In the genomic region with DNA sequence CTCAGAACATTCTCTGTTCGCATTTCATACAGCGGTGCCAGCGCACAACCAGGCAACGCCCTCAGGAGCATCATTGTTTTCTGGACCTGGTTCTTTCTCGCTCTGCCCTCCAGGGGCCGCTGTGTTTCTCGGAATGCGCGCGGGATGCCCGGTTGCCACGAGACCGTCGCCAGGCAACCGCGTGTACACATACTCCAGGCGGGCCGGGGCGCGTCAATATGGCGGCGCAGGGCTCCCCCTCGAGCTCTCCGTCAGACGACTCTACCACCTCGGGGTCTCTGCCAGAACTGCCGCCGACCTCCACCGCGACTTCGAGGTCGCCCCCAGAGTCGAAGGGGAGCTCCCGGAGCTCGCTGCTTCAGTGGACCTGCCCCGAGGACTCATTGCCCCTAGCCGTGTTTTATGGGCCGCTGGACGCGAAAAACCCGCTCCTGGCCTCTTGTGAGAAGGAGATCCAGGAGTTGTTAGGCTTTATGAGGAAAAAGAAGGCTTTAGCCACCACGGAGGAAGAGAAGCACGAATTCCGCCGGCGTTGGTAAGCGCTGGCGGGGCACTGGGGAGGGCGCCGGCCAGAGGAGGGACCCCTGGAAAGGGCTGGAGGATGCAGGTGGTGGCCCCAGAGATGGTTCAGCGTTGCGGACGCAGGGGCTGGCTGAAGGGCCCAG, we compare ENCODE assay signal across 1 cellular context.
TF ChIP-seq lines count a peak whose summit lies in the region.

A gene with protein sequence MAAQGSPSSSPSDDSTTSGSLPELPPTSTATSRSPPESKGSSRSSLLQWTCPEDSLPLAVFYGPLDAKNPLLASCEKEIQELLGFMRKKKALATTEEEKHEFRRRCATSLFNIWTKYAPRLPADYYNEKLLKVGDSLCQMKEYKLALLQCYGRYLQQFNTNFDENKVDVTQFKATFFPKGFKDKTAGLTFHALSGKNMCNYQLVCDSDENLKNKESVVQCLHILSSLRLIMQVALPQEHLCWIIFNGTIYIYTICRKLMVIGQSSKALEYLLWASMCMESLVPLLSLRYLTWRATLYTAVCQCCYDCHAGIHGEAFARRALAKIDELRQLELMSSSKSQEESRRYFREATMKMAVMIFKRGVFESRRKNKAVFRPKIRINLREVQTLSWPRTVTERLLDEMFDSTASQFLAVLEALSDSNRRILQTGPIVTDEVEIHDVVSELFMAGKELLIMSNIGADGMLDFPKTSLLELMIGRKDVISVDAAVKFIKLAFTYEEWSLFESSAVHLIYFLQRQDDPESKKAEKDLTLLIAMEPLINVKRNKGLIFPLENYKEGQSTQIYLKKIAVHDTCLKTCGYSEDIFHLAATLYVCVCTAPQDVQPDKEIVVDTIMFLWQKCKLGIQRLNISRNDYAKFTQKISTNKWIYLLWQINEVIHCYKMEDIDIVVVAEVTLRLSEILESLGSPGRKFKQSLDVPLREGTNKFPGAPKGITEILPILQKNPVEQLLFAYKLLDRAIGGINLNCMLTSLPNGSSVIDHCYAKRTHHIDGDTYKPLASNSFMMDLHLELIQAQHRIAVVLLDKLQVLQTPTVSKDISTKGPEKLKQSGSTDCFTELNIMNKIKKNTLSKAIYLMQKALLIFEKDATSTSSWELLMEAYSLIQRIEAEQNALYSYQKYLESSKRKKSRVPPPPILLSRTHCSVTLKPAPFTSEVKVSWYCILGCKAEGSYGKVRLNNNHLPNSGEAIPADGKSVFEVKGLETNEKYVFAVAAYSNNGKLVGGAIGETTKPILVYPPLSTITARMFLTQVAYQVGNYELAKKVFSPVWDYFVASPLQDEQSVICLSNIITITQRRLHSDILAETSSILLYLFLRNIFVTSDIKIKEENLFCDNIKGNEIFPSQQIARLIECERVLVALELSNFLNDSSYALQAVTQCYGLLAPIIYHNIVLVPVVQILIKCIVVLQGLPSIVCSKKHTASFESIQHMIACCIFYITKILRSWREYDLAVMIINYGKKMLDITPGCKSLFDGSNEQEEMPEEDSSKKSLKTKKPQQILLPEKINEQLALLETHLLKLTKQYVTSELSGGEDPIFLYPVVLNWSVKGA (N-terminal part only) (plus strand): TSS at position 186 of the 665 bp plus-strand sequence. CDS start 33 bp downstream, at position 219.

TF ChIP-seq in HEK293, 187 proteins besides CTCF, POLR2A, EP300 and RAD21 (continued from another document):
- TF ChIP-seq, protein P1, sequence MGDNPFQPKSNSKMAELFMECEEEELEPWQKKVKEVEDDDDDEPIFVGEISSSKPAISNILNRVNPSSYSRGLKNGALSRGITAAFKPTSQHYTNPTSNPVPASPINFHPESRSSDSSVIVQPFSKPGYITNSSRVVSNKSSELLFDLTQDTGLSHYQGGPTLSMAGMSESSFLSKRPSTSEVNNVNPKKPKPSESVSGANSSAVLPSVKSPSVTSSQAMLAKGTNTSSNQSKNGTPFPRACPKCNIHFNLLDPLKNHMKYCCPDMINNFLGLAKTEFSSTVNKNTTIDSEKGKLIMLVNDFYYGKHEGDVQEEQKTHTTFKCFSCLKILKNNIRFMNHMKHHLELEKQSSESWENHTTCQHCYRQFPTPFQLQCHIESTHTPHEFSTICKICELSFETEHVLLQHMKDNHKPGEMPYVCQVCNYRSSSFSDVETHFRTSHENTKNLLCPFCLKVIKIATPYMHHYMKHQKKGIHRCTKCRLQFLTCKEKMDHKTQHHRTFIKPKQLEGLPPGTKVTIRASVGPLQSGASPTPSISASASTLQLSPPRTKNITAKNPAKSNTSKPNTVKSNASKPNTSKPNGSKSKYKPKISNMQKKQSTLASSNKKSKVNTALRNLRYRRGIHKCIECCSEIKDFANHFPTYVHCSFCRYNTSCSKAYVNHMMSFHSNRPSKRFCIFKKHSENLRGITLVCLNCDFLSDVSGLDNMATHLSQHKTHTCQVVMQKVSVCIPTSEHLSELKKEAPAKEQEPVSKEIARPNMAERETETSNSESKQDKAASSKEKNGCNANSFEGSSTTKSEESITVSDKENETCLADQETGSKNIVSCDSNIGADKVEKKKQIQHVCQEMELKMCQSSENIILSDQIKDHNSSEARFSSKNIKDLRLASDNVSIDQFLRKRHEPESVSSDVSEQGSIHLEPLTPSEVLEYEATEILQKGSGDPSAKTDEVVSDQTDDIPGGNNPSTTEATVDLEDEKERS (tag by site-specific recombination; IDR thresholded peaks at IDR 0.05): no peak
- TF ChIP-seq ZFP37 (tag by site-specific recombination; IDR thresholded peaks at IDR 0.05) (peak; percentile 43; the same call in 1 of the 2 replicates), YY1 (tag by site-specific recombination; IDR thresholded peaks at IDR 0.05) (peak; percentile 89), ZNF335 (tag by site-specific recombination; conservative IDR thresholded peaks at IDR 0.05) (peak; percentile 87), ZXDB (tag by site-specific recombination; IDR thresholded peaks at IDR 0.05) (peak; percentile 60; the same call in 1 of the 2 replicates)
- TF ChIP-seq, protein P2, sequence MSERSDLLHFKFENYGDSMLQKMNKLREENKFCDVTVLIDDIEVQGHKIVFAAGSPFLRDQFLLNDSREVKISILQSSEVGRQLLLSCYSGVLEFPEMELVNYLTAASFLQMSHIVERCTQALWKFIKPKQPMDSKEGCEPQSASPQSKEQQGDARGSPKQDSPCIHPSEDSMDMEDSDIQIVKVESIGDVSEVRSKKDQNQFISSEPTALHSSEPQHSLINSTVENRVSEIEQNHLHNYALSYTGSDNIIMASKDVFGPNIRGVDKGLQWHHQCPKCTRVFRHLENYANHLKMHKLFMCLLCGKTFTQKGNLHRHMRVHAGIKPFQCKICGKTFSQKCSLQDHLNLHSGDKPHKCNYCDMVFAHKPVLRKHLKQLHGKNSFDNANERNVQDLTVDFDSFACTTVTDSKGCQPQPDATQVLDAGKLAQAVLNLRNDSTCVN (tag by site-specific recombination; optimal IDR thresholded peaks at IDR 0.05): peak; percentile 73
- TF ChIP-seq, protein P3, sequence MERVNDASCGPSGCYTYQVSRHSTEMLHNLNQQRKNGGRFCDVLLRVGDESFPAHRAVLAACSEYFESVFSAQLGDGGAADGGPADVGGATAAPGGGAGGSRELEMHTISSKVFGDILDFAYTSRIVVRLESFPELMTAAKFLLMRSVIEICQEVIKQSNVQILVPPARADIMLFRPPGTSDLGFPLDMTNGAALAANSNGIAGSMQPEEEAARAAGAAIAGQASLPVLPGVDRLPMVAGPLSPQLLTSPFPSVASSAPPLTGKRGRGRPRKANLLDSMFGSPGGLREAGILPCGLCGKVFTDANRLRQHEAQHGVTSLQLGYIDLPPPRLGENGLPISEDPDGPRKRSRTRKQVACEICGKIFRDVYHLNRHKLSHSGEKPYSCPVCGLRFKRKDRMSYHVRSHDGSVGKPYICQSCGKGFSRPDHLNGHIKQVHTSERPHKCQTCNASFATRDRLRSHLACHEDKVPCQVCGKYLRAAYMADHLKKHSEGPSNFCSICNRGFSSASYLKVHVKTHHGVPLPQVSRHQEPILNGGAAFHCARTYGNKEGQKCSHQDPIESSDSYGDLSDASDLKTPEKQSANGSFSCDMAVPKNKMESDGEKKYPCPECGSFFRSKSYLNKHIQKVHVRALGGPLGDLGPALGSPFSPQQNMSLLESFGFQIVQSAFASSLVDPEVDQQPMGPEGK (tag by site-specific recombination; IDR thresholded peaks at IDR 0.05): peak; percentile 70
- TF ChIP-seq, protein P4, sequence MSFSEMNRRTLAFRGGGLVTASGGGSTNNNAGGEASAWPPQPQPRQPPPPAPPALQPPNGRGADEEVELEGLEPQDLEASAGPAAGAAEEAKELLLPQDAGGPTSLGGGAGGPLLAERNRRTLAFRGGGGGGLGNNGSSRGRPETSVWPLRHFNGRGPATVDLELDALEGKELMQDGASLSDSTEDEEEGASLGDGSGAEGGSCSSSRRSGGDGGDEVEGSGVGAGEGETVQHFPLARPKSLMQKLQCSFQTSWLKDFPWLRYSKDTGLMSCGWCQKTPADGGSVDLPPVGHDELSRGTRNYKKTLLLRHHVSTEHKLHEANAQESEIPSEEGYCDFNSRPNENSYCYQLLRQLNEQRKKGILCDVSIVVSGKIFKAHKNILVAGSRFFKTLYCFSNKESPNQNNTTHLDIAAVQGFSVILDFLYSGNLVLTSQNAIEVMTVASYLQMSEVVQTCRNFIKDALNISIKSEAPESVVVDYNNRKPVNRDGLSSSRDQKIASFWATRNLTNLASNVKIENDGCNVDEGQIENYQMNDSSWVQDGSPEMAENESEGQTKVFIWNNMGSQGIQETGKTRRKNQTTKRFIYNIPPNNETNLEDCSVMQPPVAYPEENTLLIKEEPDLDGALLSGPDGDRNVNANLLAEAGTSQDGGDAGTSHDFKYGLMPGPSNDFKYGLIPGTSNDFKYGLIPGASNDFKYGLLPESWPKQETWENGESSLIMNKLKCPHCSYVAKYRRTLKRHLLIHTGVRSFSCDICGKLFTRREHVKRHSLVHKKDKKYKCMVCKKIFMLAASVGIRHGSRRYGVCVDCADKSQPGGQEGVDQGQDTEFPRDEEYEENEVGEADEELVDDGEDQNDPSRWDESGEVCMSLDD (tag by site-specific recombination; IDR thresholded peaks at IDR 0.05): peak; percentile 88
